ENCODE assay signal across 17 cellular contexts in genomic region chr3:9231488-9231887, GRCh38.
"Had no signal": no experiment of that assay in that cellular context is flagged by ENCODE, and none has a peak within 500 bp of the region (broad histone marks: within the 10 kb centered on the region; RNA-seq: fewer than 3 reads in every experiment).

No MANE protein-coding gene starts in this region.

- H3K4me3 Mint-ChIP-seq: activated CD8-positive, alpha-beta T cell treated with anti-CD3 and anti-CD28 coated beads for 36 hours; activated naive CD8-positive, alpha-beta T cell treated with anti-CD3 and anti-CD28 coated beads, Interleukin-2, amount 50 U/mL, for 24 hours; activated T-cell treated with anti-CD3 and anti-CD28 coated beads, Interleukin-2, amount 50 U/mL, for 4 hours; T-helper 1 cell treated with Interleukin-12 subunit alpha and Interleukin-12 subunit beta and Interleukin-4 antibody, amounts not matched to agents 30 μg/mL and 1 μg/mL, for 36 hours had no signal

- DNase-seq: activated CD4-positive, alpha-beta T cell treated with anti-CD3 and anti-CD28 coated beads for 4 hours; activated CD8-positive, alpha-beta T cell treated with anti-CD3 and anti-CD28 coated beads for 36 hours; activated effector memory CD4-positive, alpha-beta T cell treated with anti-CD3 and anti-CD28 coated beads, Interleukin-2, amount 50 U/mL, for 16 hours; activated naive CD4-positive, alpha-beta T cell treated with Interleukin-2 at 50 U/mL for 16 hours; activated naive CD8-positive, alpha-beta T cell treated with anti-CD3 and anti-CD28 coated beads, Interleukin-2, amount 50 U/mL, for 24 hours; activated T-cell treated with anti-CD3 and anti-CD28 coated beads, Interleukin-2, amount 50 U/mL, for 4 hours; Kasumi-1; KBM-7; NCI-H1105 treated with DMSO at 0.1 percent for 48 hours; NCI-H1436 treated with DMSO at 0.1 percent for 48 hours; NCI-H187; NCI-H2081; NCI-H510A treated with DMSO at 0.1 percent for 48 hours; Peyer's patch; SHP77 treated with DMSO at 0.1 percent for 48 hours had no signal

- H3K36me3 Mint-ChIP-seq: activated naive CD4-positive, alpha-beta T cell treated with anti-CD3 and anti-CD28 coated beads, Interleukin-2, amount 50 U/mL, for 72 hours had no signal

- H3K9me3 Mint-ChIP-seq: activated CD8-positive, alpha-beta T cell treated with anti-CD3 and anti-CD28 coated beads for 36 hours; activated naive CD4-positive, alpha-beta T cell treated with anti-CD3 and anti-CD28 coated beads, Interleukin-2, amount 50 U/mL, for 72 hours; activated naive CD8-positive, alpha-beta T cell treated with anti-CD3 and anti-CD28 coated beads, Interleukin-2, amount 50 U/mL, for 24 hours; activated T-cell treated with anti-CD3 and anti-CD28 coated beads, Interleukin-2, amount 50 U/mL, for 4 hours; T-helper 1 cell treated with Interleukin-12 subunit alpha and Interleukin-12 subunit beta and Interleukin-4 antibody, amounts not matched to agents 30 μg/mL and 1 μg/mL, for 36 hours had no signal

- H3K27me3 Mint-ChIP-seq: activated CD8-positive, alpha-beta T cell treated with anti-CD3 and anti-CD28 coated beads for 36 hours; activated naive CD8-positive, alpha-beta T cell treated with anti-CD3 and anti-CD28 coated beads, Interleukin-2, amount 50 U/mL, for 24 hours had no signal

- H3K27ac Mint-ChIP-seq: activated CD8-positive, alpha-beta T cell treated with anti-CD3 and anti-CD28 coated beads for 36 hours; activated naive CD4-positive, alpha-beta T cell treated with anti-CD3 and anti-CD28 coated beads, Interleukin-2, amount 50 U/mL, for 72 hours; activated naive CD8-positive, alpha-beta T cell treated with anti-CD3 and anti-CD28 coated beads, Interleukin-2, amount 50 U/mL, for 24 hours; T-helper 1 cell treated with Interleukin-12 subunit alpha and Interleukin-12 subunit beta and Interleukin-4 antibody, amounts not matched to agents 30 μg/mL and 1 μg/mL, for 36 hours had no signal

- ATAC-seq: activated CD8-positive, alpha-beta T cell treated with anti-CD3 and anti-CD28 coated beads for 36 hours; activated naive CD4-positive, alpha-beta T cell treated with anti-CD3 and anti-CD28 coated beads, Interleukin-2, amount 50 U/mL, for 72 hours; activated T-cell treated with anti-CD3 and anti-CD28 coated beads, Interleukin-2, amount 50 U/mL, for 4 hours had no signal
